In genomic region chr7:156175003-156175402, GRCh38 we compare ENCODE assay signal across 15 cellular contexts.
DNase-seq lines count a peak whose midpoint lies in the region; ATAC-seq and TF ChIP-seq lines count a peak whose summit lies in the region.
"Had no signal": no experiment of that assay in that cellular context is flagged by ENCODE, and none has a peak within 500 bp of the region (broad histone marks: within the 10 kb centered on the region; RNA-seq: fewer than 3 reads in every experiment).

No MANE protein-coding gene starts in this region.

- no peaks in the 10 kb centered on the region for H3K9me3 Mint-ChIP-seq in chondrocyte (ENCODE audit: low read depth)
- H3K9me3 Mint-ChIP-seq: CD4-positive, alpha-beta T cell had no signal

- H3K18ac ChIP-seq in trophoblast cell (ENCODE audit: low read length) = no peak overlapping the region

- H3K4me2 ChIP-seq in trophoblast cell (ENCODE audit: low read length) = no peak overlapping the region

- H3K36me3 Mint-ChIP-seq in chondrocyte (ENCODE audit: low read depth) = peaks cover 1% of the 10 kb centered on the region

- intact Hi-C loops in sigmoid colon (cut with DNase I) = no loop called here

- no peaks in the 10 kb centered on the region for H3K9me3 ChIP-seq in trophoblast cell (ENCODE audit: insufficient read depth, low read depth, low read length)
- H3K9me3 ChIP-seq in sigmoid colon = no peaks in the 10 kb centered on the region
- H3K9me3 ChIP-seq: BE2C, Caco-2 had no signal

- H3K79me2 ChIP-seq in trophoblast cell (ENCODE audit: control insufficient read depth, insufficient read depth, low read length, poor library complexity) = no peaks in the 10 kb centered on the region

- no peak overlapping the region for H3K14ac ChIP-seq in trophoblast cell (ENCODE audit: low read length)

- no peak overlapping the region for H2BK120ac ChIP-seq in trophoblast cell (ENCODE audit: insufficient read depth, low read length, poor library complexity)

- H3K27ac Mint-ChIP-seq in chondrocyte (ENCODE audit: unreplicated experiment) = no peak overlapping the region
- H3K27ac Mint-ChIP-seq: CD4-positive, alpha-beta T cell had no signal

- H3K27me3 Mint-ChIP-seq in chondrocyte (ENCODE audit: low read depth) = peaks cover 7% of the 10 kb centered on the region

- H3K4me3 ChIP-seq in trophoblast cell (ENCODE audit: low read depth, low read length) (peak overlapping the region; percentile 35), sigmoid colon (no peak overlapping the region)

- no peaks in the 10 kb centered on the region for H3K4me1 Mint-ChIP-seq in chondrocyte (ENCODE audit: low read depth)

- H4K8ac ChIP-seq in trophoblast cell (ENCODE audit: low read depth, low read length) = no peak overlapping the region

- no peak for TF ChIP-seq POLR2A in sigmoid colon (IDR thresholded peaks at IDR 0.05)

- TF ChIP-seq CTCF in chondrocyte (IDR thresholded peaks at IDR 0.05) = no peak
- TF ChIP-seq CTCF in sigmoid colon (IDR thresholded peaks at IDR 0.05) = no peak

- H3K4ac ChIP-seq in trophoblast cell (ENCODE audit: low read depth, low read length) = no peak overlapping the region

- H2AK5ac ChIP-seq in trophoblast cell (ENCODE audit: low read length) = no peak overlapping the region

- DNase-seq in chondrocyte (ENCODE audit: low spot score) (peak; percentile 81), left lobe of liver (ENCODE audit: low spot score) (peak; percentile 32), trophoblast cell (no peak), NCI-H2107 treated with DMSO at 0.1 percent for 48 hours (lab: John Stamatoyannopoulos, UW; ENCODE audit: unreplicated experiment) (no peak), sigmoid colon (no peak)
- no peak for DNase-seq in activated CD4-positive, alpha-beta T cell treated with anti-CD3 and anti-CD28 coated beads, Interleukin-2, amount 50 U/mL, for 48 hours
- DNase-seq: ACHN; BE2C; Caco-2; CD4-positive, alpha-beta T cell; GDM1; GOT3; H7 had no signal

- H2AFZ ChIP-seq in trophoblast cell (ENCODE audit: insufficient read depth, low read length, poor library complexity) = no peak overlapping the region

- no peak overlapping the region for H4K12ac ChIP-seq in trophoblast cell (ENCODE audit: low read depth, low read length)

- no peak for ATAC-seq in left lobe of liver
- ATAC-seq: HCT116 had no signal

- H3K79me1 ChIP-seq in trophoblast cell (ENCODE audit: low read length) = no peaks in the 10 kb centered on the region

- no peak overlapping the region for H3K9ac ChIP-seq in trophoblast cell (ENCODE audit: low read length)

- no CpG with 5 or more reads among the region's 10 CpGs for WGBS in trophoblast cell (ENCODE audit: extremely low coverage, insufficient coverage, insufficient read length)
- WGBS in sigmoid colon, 2 donors = 83 to 90% methylated on average over 10 of the region's 10 CpGs

- no peak overlapping the region for H2BK5ac ChIP-seq in trophoblast cell (ENCODE audit: low read depth, low read length, poor library complexity)

- no peak overlapping the region for H4K91ac ChIP-seq in trophoblast cell (ENCODE audit: low read depth, low read length)

- H3K27ac ChIP-seq in trophoblast cell (ENCODE audit: low read depth, low read length) (no peak overlapping the region), sigmoid colon (no peak overlapping the region)
- H3K27ac ChIP-seq: C4-2B had no signal

- H3K4me3 Mint-ChIP-seq in chondrocyte (ENCODE audit: unreplicated experiment) = no peak overlapping the region
- H3K4me3 Mint-ChIP-seq: CD4-positive, alpha-beta T cell had no signal

- no peaks in the 10 kb centered on the region for H3K4me1 ChIP-seq in trophoblast cell (ENCODE audit: control insufficient read depth in 1 of 2, insufficient read depth in 2 of 2, low read length in 2 of 2)
- H3K4me1 ChIP-seq in sigmoid colon = no peaks in the 10 kb centered on the region
- H3K4me1 ChIP-seq: BE2C, Caco-2 had no signal

- H3K27me3 ChIP-seq in trophoblast cell (ENCODE audit: insufficient read depth, low read length) (no peaks in the 10 kb centered on the region), sigmoid colon (peaks cover 0 to 2% (median 0%) of the 10 kb centered on the region in 3 donors)

- H3K36me3 ChIP-seq in trophoblast cell (ENCODE audit: control insufficient read depth in 1 of 2, insufficient read depth in 2 of 2, low read length in 2 of 2) = no peaks in the 10 kb centered on the region
- H3K36me3 ChIP-seq in sigmoid colon = no peaks in the 10 kb centered on the region
- H3K36me3 ChIP-seq: BE2C had no signal

- H2BK12ac ChIP-seq in trophoblast cell (ENCODE audit: low read length) = no peak overlapping the region

- H3K23ac ChIP-seq in trophoblast cell (ENCODE audit: low read length) = no peak overlapping the region

- TF ChIP-seq EP300 in sigmoid colon (IDR thresholded peaks at IDR 0.05) = no peak

Comparison
In these comparisons a context has a peak if more than half of its experiments do, and no peak if none do; other contexts are left out.
1. DNase-seq: peak in chondrocyte (single experiment) and left lobe of liver (single experiment); none in trophoblast cell (0 of 2), activated CD4-positive, alpha-beta T cell treated with anti-CD3 and anti-CD28 coated beads, Interleukin-2, amount 50 U/mL, for 48 hours (0 of 2), NCI-H2107 treated with DMSO at 0.1 percent for 48 hours (single experiment) and sigmoid colon (single experiment).